ENCODE assay signal across 13 cellular contexts in genomic region chr10:30752481-30752881, GRCh38.
DNase-seq lines count a peak whose midpoint lies in the region; ATAC-seq and TF ChIP-seq lines count a peak whose summit lies in the region.
"Had no signal": no experiment of that assay in that cellular context is flagged by ENCODE, and none has a peak within 500 bp of the region (broad histone marks: within the 10 kb centered on the region; RNA-seq: fewer than 3 reads in every experiment).

No MANE protein-coding gene starts in this region.

- H3K27ac ChIP-seq in KMS-11 (no peak overlapping the region), caudate nucleus (ENCODE audit: low read depth, low read length) (peak overlapping the region; percentile 90), right atrium auricular region (peak overlapping the region; percentile 63 to 70), OCI-LY7 (ENCODE audit: low read depth, low read length, poor library complexity, severe bottlenecking) (no peak overlapping the region)
- H3K27ac ChIP-seq: foreskin keratinocyte, PC-9, SK-N-MC had no signal

- DNase-seq in caudate nucleus (lab: John Stamatoyannopoulos, UW) = peak in 14 of 61 donors; percentile 2 to 71 (median 28)
- no peak for DNase-seq in right atrium auricular region (ENCODE audit: low spot score)
- peak; percentile 53 for DNase-seq in sciatic nerve (ENCODE audit: low spot score)
- DNase-seq in OCI-LY7 (ENCODE audit: low spot score) = no peak
- DNase-seq: NCI-H524 treated with DMSO at 0.1 percent for 48 hours, PC-9 had no signal

- H2AFZ ChIP-seq in KMS-11 (ENCODE audit: low read depth) (peak overlapping the region; percentile 60; the same call in 1 of the 2 replicates), OCI-LY7 (ENCODE audit: low read length) (no peak overlapping the region)
- H2AFZ ChIP-seq: PC-9 had no signal

- H3K9me3 ChIP-seq in right atrium auricular region (no peaks in the 10 kb centered on the region), OCI-LY7 (ENCODE audit: low read length) (no peaks in the 10 kb centered on the region)

- H3K4me2 ChIP-seq in KMS-11 = no peak overlapping the region
- no peak overlapping the region for H3K4me2 ChIP-seq in OCI-LY7 (ENCODE audit: low read length)
- H3K4me2 ChIP-seq: PC-9 had no signal

- no peak overlapping the region for H3K4me3 ChIP-seq in KMS-11 (IDR thresholded peaks at IDR 0.05; ENCODE audit: insufficient read depth, low read depth, low read length)
- H3K4me3 ChIP-seq in right atrium auricular region = no peak overlapping the region
- no peak overlapping the region for H3K4me3 ChIP-seq in OCI-LY7 (ENCODE audit: low read depth, low read length, poor library complexity, severe bottlenecking)
- H3K4me3 ChIP-seq: lung, PC-9, SK-N-MC had no signal

- TF ChIP-seq CTCF in KMS-11 (conservative IDR thresholded peaks at IDR 0.05; ENCODE audit: low read depth, low read length) (no peak), right atrium auricular region (IDR thresholded peaks at IDR 0.05) (no peak), OCI-LY7 (conservative IDR thresholded peaks at IDR 0.05; ENCODE audit: low read length) (no peak)

- no peaks in the 10 kb centered on the region for H3K36me3 ChIP-seq in KMS-11 (ENCODE audit: insufficient read depth)
- no peaks in the 10 kb centered on the region for H3K36me3 ChIP-seq in right atrium auricular region
- H3K36me3 ChIP-seq in OCI-LY7 (ENCODE audit: insufficient read depth, low read length) = no peaks in the 10 kb centered on the region

- H3K4me1 ChIP-seq in KMS-11 (ENCODE audit: low read depth, poor library complexity, severe bottlenecking) (no peaks in the 10 kb centered on the region), right atrium auricular region (peaks cover 0 to 24% of the 10 kb centered on the region in 2 donors), OCI-LY7 (ENCODE audit: insufficient read depth, low read length, poor library complexity, severe bottlenecking) (no peaks in the 10 kb centered on the region)
- H3K4me1 ChIP-seq: foreskin keratinocyte had no signal

- H3K9ac ChIP-seq in KMS-11 = no peak overlapping the region

- H3K79me2 ChIP-seq in KMS-11 (ENCODE audit: insufficient read depth, low read depth) = no peaks in the 10 kb centered on the region
- H3K79me2 ChIP-seq in OCI-LY7 (ENCODE audit: insufficient read depth, low read depth, low read length) = no peaks in the 10 kb centered on the region

- H3K9me2 ChIP-seq in OCI-LY7 (ENCODE audit: insufficient read depth, low read length) = no peaks in the 10 kb centered on the region

- POLR2A ChIA-PET in OCI-LY7 (lab: Charles Lee) = no interaction called here

- CTCF ChIA-PET in OCI-LY7 (lab: Charles Lee; ENCODE audit: unreplicated experiment) = interaction anchor here (0.7 to 1.0 kb wide), 2 partner anchors 10 to 1055 kb away, joined by 3 read pairs; no protein-coding TSS in a partner anchor

- ATAC-seq in sciatic nerve = no peak
- ATAC-seq in GM21528 (IDR thresholded peaks at IDR 0.05; ENCODE audit: low FRiP score, unreplicated experiment) = no peak
- no peak for ATAC-seq in HG03095 (IDR thresholded peaks at IDR 0.05; ENCODE audit: unreplicated experiment)
- ATAC-seq in GM18873 (IDR thresholded peaks at IDR 0.05; ENCODE audit: low FRiP score, unreplicated experiment) = no peak

- H4K20me1 ChIP-seq in KMS-11 (ENCODE audit: insufficient read depth) (no peaks in the 10 kb centered on the region), OCI-LY7 (ENCODE audit: insufficient read depth, low read length) (no peaks in the 10 kb centered on the region)

- H3K27me3 ChIP-seq in KMS-11 (ENCODE audit: insufficient read depth, low read depth) = no peaks in the 10 kb centered on the region
- H3K27me3 ChIP-seq in right atrium auricular region = no peaks in the 10 kb centered on the region
- H3K27me3 ChIP-seq: foreskin keratinocyte had no signal

- BruUV-seq in OCI-LY7 (replicated peaks; lab: Mats Ljungman, UMichigan) = no TSS peak

- intact Hi-C loops in sciatic nerve (cut with DNase I) = no loop called here
- intact Hi-C loops in OCI-LY7 (cut with micrococcal nuclease; ENCODE audit: unreplicated experiment) = no loop called here

Comparison
In these comparisons a context has a peak if more than half of its experiments do, and no peak if none do; other contexts are left out.
1. H3K27ac ChIP-seq: peak in caudate nucleus (single experiment) and right atrium auricular region (2 of 2); none in KMS-11 (single experiment) and OCI-LY7 (single experiment).